ENCODE assay signal across 22 cellular contexts in the genomic region with DNA sequence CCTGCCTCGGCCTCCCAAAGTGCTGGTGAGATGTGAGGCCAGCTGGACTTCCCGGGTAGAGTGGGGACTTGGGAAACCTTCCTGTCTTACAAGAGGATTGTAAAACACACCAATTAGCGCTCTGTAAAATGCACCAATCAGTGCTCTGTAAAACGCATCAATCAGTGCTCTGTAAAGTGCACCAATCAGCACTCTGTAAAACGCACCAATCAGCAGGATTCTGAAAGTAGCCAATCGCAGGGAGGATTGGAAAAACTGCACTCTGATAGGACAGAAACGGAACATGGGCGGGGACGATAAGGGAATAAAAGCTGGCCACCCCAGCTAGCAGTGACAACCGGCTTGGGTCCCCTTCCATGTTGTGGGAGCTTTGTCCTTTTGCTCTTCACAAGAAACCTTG. TPM values are rescaled to one million over a fixed set of nuclear protein-coding genes. Genes with fewer than 3 reads are reported as not detected.
DNase-seq lines count a peak whose midpoint lies in the region; ATAC-seq, FAIRE-seq and TF ChIP-seq lines count a peak whose summit lies in the region.
"Had no signal": no experiment of that assay in that cellular context is flagged by ENCODE, and none has a peak within 500 bp of the region (broad histone marks: within the 10 kb centered on the region; RNA-seq: fewer than 3 reads in every experiment).

No MANE protein-coding gene starts in this region.

- H4K20me1 ChIP-seq in K562 (replicated peaks; ENCODE audit: control insufficient read depth, insufficient read depth, low read length), result no peaks in the 10 kb centered on the region

- H3K9me1 ChIP-seq in K562 (ENCODE audit: control insufficient read depth, insufficient read depth, low read length), result no peaks in the 10 kb centered on the region

- no peak for DNase-seq in activated T-cell treated with anti-CD3 and anti-CD28 coated beads, Interleukin-2, amount 50 U/mL, for 24 hours
- DNase-seq in activated T-cell treated with anti-CD3 and anti-CD28 coated beads, Interleukin-2, amount 50 U/mL, for 4 hours, result no peak
- no peak for DNase-seq in CD4-positive, alpha-beta memory T cell
- DNase-seq in K562 (ENCODE audit: extremely low read depth in 1 of 4, low spot score in 3 of 4) (no peak), SW 1271 (lab: John Stamatoyannopoulos, UW) (no peak), globus pallidus (ENCODE audit: low spot score) (no peak)
- no peak for DNase-seq in stimulated activated naive B cell treated with anti-CD40 and anti-IgM and Interleukin-4, amounts not matched to agents 10 μg/mL and 1 μg/mL and 100 μg/mL, for 72 hours
- DNase-seq: DMS79; Karpas-422; MV-4-11; NCI-H1105 treated with DMSO at 0.1 percent for 48 hours; NCI-H2029 treated with DMSO at 0.1 percent for 48 hours; NCI-H226; NCI-H510A treated with DMSO at 0.1 percent for 48 hours; NCI-H748 treated with DMSO at 0.1 percent for 48 hours; NK-92 treated with Interleukin-12 subunit alpha and Interleukin-12 subunit beta, amount 100 ng/mL, for 24 hours; Peyer's patch; SJCRH30 had no signal

- no peaks in the 10 kb centered on the region for H3K27me3 ChIP-seq in CD4-positive, alpha-beta memory T cell (ENCODE audit: insufficient read depth, low read length)
- peaks cover 19 to 20% of the 10 kb centered on the region in 2 experiments; a peak in 4 of 5 replicates for H3K27me3 ChIP-seq in K562 (ENCODE audit: control insufficient read depth in 2 of 2, insufficient read depth in 2 of 2, low read length in 2 of 2)
- H3K27me3 ChIP-seq: Peyer's patch, SJCRH30 had no signal

- POLR2A ChIA-PET in CD4-positive, alpha-beta memory T cell (lab: Charles Lee; ENCODE audit: partially characterized antibody), result interaction anchor here (0.6 to 14.0 kb wide), 4 partner anchors 12 to 94 kb away, joined by 4 to 280 read pairs (median 5); a partner anchor contains a TSS
- POLR2A ChIA-PET in K562 (lab: Yijun Ruan, JAX), result interaction anchor here (0.6 to 1.1 kb wide), 2 partner anchors 15 to 54 kb away, joined by 3 read pairs; a partner anchor contains a TSS

- TF ChIP-seq EP300 in K562 (IDR thresholded peaks at IDR 0.05; ENCODE audit: low read length), result no peak

- H3K9ac ChIP-seq in K562 (ENCODE audit: insufficient read depth in 1 of 2, low read depth in 2 of 2, low read length in 2 of 2), result no peak overlapping the region

- no TSS peak for BruUV-seq in K562 (replicated peaks; lab: Mats Ljungman, UMichigan)

- TF ChIP-seq RAD21 in K562 (CRISPR knock-in tag; conservative IDR thresholded peaks at IDR 0.05 in 1 of 2, IDR thresholded peaks at IDR 0.05 in 1 of 2), result no peak

- FAIRE-seq in K562 (lab: Jason Lieb, UNC), result no peak
- FAIRE-seq: A204.1 had no signal

- no peaks in the 10 kb centered on the region for H3K27me3 Mint-ChIP-seq in activated T-cell treated with anti-CD3 and anti-CD28 coated beads, Interleukin-2, amount 50 U/mL, for 24 hours
- H3K27me3 Mint-ChIP-seq in activated T-cell treated with anti-CD3 and anti-CD28 coated beads, Interleukin-2, amount 50 U/mL, for 4 hours (ENCODE audit: low read depth), result no peaks in the 10 kb centered on the region
- no peaks in the 10 kb centered on the region for H3K27me3 Mint-ChIP-seq in CD4-positive, alpha-beta memory T cell
- no peaks in the 10 kb centered on the region for H3K27me3 Mint-ChIP-seq in stimulated activated naive B cell treated with anti-CD40 and anti-IgM and Interleukin-4, amounts not matched to agents 10 μg/mL and 1 μg/mL and 100 μg/mL, for 72 hours
- H3K27me3 Mint-ChIP-seq: B cell, IgD-negative memory B cell had no signal

- TF ChIP-seq CTCF in K562 (IDR thresholded peaks at IDR 0.05 in 2 of 3, conservative IDR thresholded peaks at IDR 0.05 in 1 of 3; ENCODE audit: insufficient read depth in 2 of 3, low read depth in 1 of 3, low read length in 3 of 3), result no peak

- H3K79me2 ChIP-seq in K562 (ENCODE audit: control insufficient read depth, insufficient read depth, low read length), result no peaks in the 10 kb centered on the region

- WGBS in K562 (ENCODE audit: insufficient coverage, low coverage, missing lambda C conversion rate), result 3% methylated on average over 10 of the region's 10 CpGs

- H3K4me1 ChIP-seq in CD4-positive, alpha-beta memory T cell (ENCODE audit: insufficient read depth, low read length), result peaks cover 93% of the 10 kb centered on the region
- H3K4me1 ChIP-seq in K562 (replicated peaks in 1 of 2; ENCODE audit: control insufficient read depth in 2 of 2, insufficient read depth in 2 of 2, low read length in 2 of 2), result no peaks in the 10 kb centered on the region
- H3K4me1 ChIP-seq: SJCRH30 had no signal

- H3K36me3 ChIP-seq in CD4-positive, alpha-beta memory T cell (ENCODE audit: insufficient read depth, low read length), result peaks cover 23% of the 10 kb centered on the region
- no peaks in the 10 kb centered on the region for H3K36me3 ChIP-seq in K562 (ENCODE audit: control insufficient read depth, insufficient read depth, low read length)
- H3K36me3 ChIP-seq: SJCRH30 had no signal

- CTCF ChIA-PET in CD4-positive, alpha-beta memory T cell (lab: Charles Lee; ENCODE audit: partially characterized antibody), result interaction anchor here (0.9 to 4.9 kb wide), 3 partner anchors 18 to 29 kb away, joined by 3 to 36 read pairs (median 3); a partner anchor contains a TSS
- CTCF ChIA-PET in K562 (lab: Yijun Ruan, JAX; ENCODE audit: low intra/inter-chr PET ratio), result no interaction called here

- no peak overlapping the region for H3K4me3 Mint-ChIP-seq in activated T-cell treated with anti-CD3 and anti-CD28 coated beads, Interleukin-2, amount 50 U/mL, for 24 hours
- no peak overlapping the region for H3K4me3 Mint-ChIP-seq in activated T-cell treated with anti-CD3 and anti-CD28 coated beads, Interleukin-2, amount 50 U/mL, for 4 hours
- H3K4me3 Mint-ChIP-seq in CD4-positive, alpha-beta memory T cell, result no peak overlapping the region
- peak overlapping the region in 1 of 2 donors; percentile 35 for H3K4me3 Mint-ChIP-seq in stimulated activated naive B cell treated with anti-CD40 and anti-IgM and Interleukin-4, amounts not matched to agents 10 μg/mL and 1 μg/mL and 100 μg/mL, for 72 hours
- H3K4me3 Mint-ChIP-seq: B cell, CD14-positive monocyte, IgD-negative memory B cell had no signal

- peak overlapping the region; percentile 91 for H3K27ac Mint-ChIP-seq in activated T-cell treated with anti-CD3 and anti-CD28 coated beads, Interleukin-2, amount 50 U/mL, for 24 hours
- H3K27ac Mint-ChIP-seq in CD4-positive, alpha-beta memory T cell, result peak overlapping the region in 4 of 7 donors; percentile 6 to 75 (median 54)
- peak overlapping the region; percentile 75 for H3K27ac Mint-ChIP-seq in stimulated activated naive B cell treated with anti-CD40 and anti-IgM and Interleukin-4, amounts not matched to agents 10 μg/mL and 1 μg/mL and 100 μg/mL, for 72 hours
- H3K27ac Mint-ChIP-seq: B cell, IgD-negative memory B cell had no signal

- no peak for TF ChIP-seq POLR2A in K562 (conservative IDR thresholded peaks at IDR 0.05)

- H2AFZ ChIP-seq in K562 (ENCODE audit: low read depth, low read length), result no peak overlapping the region

- H3K9me3 Mint-ChIP-seq in activated T-cell treated with anti-CD3 and anti-CD28 coated beads, Interleukin-2, amount 50 U/mL, for 24 hours, result no peaks in the 10 kb centered on the region
- H3K9me3 Mint-ChIP-seq in activated T-cell treated with anti-CD3 and anti-CD28 coated beads, Interleukin-2, amount 50 U/mL, for 4 hours, result no peaks in the 10 kb centered on the region
- peaks cover 0 to 4% (median 0%) of the 10 kb centered on the region in 8 donors for H3K9me3 Mint-ChIP-seq in CD4-positive, alpha-beta memory T cell
- peaks cover 0 to 4% of the 10 kb centered on the region in 2 donors for H3K9me3 Mint-ChIP-seq in stimulated activated naive B cell treated with anti-CD40 and anti-IgM and Interleukin-4, amounts not matched to agents 10 μg/mL and 1 μg/mL and 100 μg/mL, for 72 hours

- in situ Hi-C loops in K562 (cut with MboI), result no loop called here

- ATAC-seq in activated T-cell treated with anti-CD3 and anti-CD28 coated beads, Interleukin-2, amount 50 U/mL, for 4 hours, result no peak
- ATAC-seq in K562, result peak; percentile 44; the same call in 2 of the 3 replicates
- ATAC-seq in stimulated activated naive B cell treated with anti-CD40 and anti-IgM and Interleukin-4, amounts not matched to agents 10 μg/mL and 1 μg/mL and 100 μg/mL, for 72 hours (replicated peaks), result no peak

- intact Hi-C loops in CD4-positive, alpha-beta memory T cell (cut with micrococcal nuclease), result no loop called here
- intact Hi-C loops in K562 (cut with micrococcal nuclease), result no loop called here

- H3K4me1 Mint-ChIP-seq in activated T-cell treated with anti-CD3 and anti-CD28 coated beads, Interleukin-2, amount 50 U/mL, for 24 hours (ENCODE audit: low read depth), result peaks cover 78% of the 10 kb centered on the region
- H3K4me1 Mint-ChIP-seq in activated T-cell treated with anti-CD3 and anti-CD28 coated beads, Interleukin-2, amount 50 U/mL, for 4 hours (ENCODE audit: low read depth), result peaks cover 81% of the 10 kb centered on the region
- peaks cover 62 to 94% (median 76%) of the 10 kb centered on the region in 4 donors for H3K4me1 Mint-ChIP-seq in CD4-positive, alpha-beta memory T cell
- H3K4me1 Mint-ChIP-seq in stimulated activated naive B cell treated with anti-CD40 and anti-IgM and Interleukin-4, amounts not matched to agents 10 μg/mL and 1 μg/mL and 100 μg/mL, for 72 hours, result peaks cover 36 to 83% of the 10 kb centered on the region in 2 donors

- no peaks in the 10 kb centered on the region for H3K9me3 ChIP-seq in CD4-positive, alpha-beta memory T cell (ENCODE audit: control insufficient read depth in 1 of 2, low read length in 2 of 2)
- no peaks in the 10 kb centered on the region for H3K9me3 ChIP-seq in K562 (replicated peaks; ENCODE audit: control insufficient read depth, insufficient read depth, low read depth, low read length)
- H3K9me3 ChIP-seq: Peyer's patch, SJCRH30 had no signal

- no peak overlapping the region for H3K4me2 ChIP-seq in K562 (ENCODE audit: insufficient read depth, low read length)

- H3K27ac ChIP-seq in CD4-positive, alpha-beta memory T cell (ENCODE audit: low read depth, low read length), result no peak overlapping the region
- no peak overlapping the region for H3K27ac ChIP-seq in K562 (ENCODE audit: extremely low read depth, low read depth, low read length)
- H3K27ac ChIP-seq: Peyer's patch, SJCRH30 had no signal

- no peak overlapping the region for H3K4me3 ChIP-seq in CD4-positive, alpha-beta memory T cell (ENCODE audit: low read length in 2 of 2)
- no peak overlapping the region for H3K4me3 ChIP-seq in K562
- H3K4me3 ChIP-seq: Peyer's patch, SJCRH30 had no signal

- peaks cover 78% of the 10 kb centered on the region for H3K36me3 Mint-ChIP-seq in activated T-cell treated with anti-CD3 and anti-CD28 coated beads, Interleukin-2, amount 50 U/mL, for 24 hours (ENCODE audit: low read depth)
- H3K36me3 Mint-ChIP-seq in activated T-cell treated with anti-CD3 and anti-CD28 coated beads, Interleukin-2, amount 50 U/mL, for 4 hours (ENCODE audit: insufficient read depth), result peaks cover 26% of the 10 kb centered on the region
- H3K36me3 Mint-ChIP-seq in CD4-positive, alpha-beta memory T cell, result peaks cover 48 to 67% of the 10 kb centered on the region in 2 donors
- peaks cover 47 to 54% of the 10 kb centered on the region in 2 donors for H3K36me3 Mint-ChIP-seq in stimulated activated naive B cell treated with anti-CD40 and anti-IgM and Interleukin-4, amounts not matched to agents 10 μg/mL and 1 μg/mL and 100 μg/mL, for 72 hours

RNA-seq across cellular contexts. Expression of a gene that starts 19.0 kb away (rescaled TPM):
- total RNA-seq in activated T-cell treated with anti-CD3 and anti-CD28 coated beads, Interleukin-2, amount 50 U/mL, for 4 hours, result 10 to 100 TPM; 16.0 to 29.3 (median 16.8) TPM
- total RNA-seq in CD4-positive, alpha-beta memory T cell, result 10 to 100 TPM; 38.2 to 40.3 TPM
- polyA plus RNA-seq in CD4-positive, alpha-beta memory T cell, result 10 to 100 TPM; 62.8 to 82.7 TPM
- total RNA-seq in K562 (2011; cell fraction: chromatin; rRNA removed; ENCODE audit: low replicate concordance), result 0.25 TPM in 1 of 2 replicates, not detected in the other
- 0.17 TPM in 1 of 2 replicates, not detected in the other for total RNA-seq in K562 (2011; cell fraction: nucleolus; rRNA removed)
- total RNA-seq in K562 (2011; cell fraction: nucleoplasm; rRNA removed), result 0.07 TPM in 1 of 2 replicates, not detected in the other
- total RNA-seq in K562 (2014; rRNA removed) (under 0.01 and 0.05 TPM in 2 replicates), K562 (2014; rRNA removed; fragmentation: Illumina TruSeq; extraction: Trizol) (0.04 and 0.13 TPM in 2 replicates), K562 (2015; rRNA removed; fragmentation: Illumina TruSeq; extraction: Trizol) (0.11 TPM in 1 of 2 replicates, not detected in the other), K562 (2021) (0.09 and 0.13 TPM in 2 replicates)
- polyA plus RNA-seq in K562 (2011; rRNA removed) (0.12 and 0.29 TPM in 2 replicates), K562 (2014; fragmentation: Illumina TruSeq; extraction: Trizol) (0.03 and 0.10 TPM in 2 replicates), K562 (2014; fragmentation: Nextera tagmentation; extraction: Ambion mirVana) (under 1 TPM in 1 of 2 experiments, not detected in 1; 0.01 TPM), K562 (2014; rRNA removed) (0.01 and 0.04 TPM in 2 replicates)
- 0.06 and 0.22 TPM in 2 replicates for polyA plus RNA-seq in K562 (2011; cell fraction: cytosol; rRNA removed)
- 0.03 and 0.11 TPM in 2 replicates for polyA plus RNA-seq in K562 (2011; cell fraction: nucleus; rRNA removed)
- polyA plus RNA-seq in K562 (2012), result 0.10 and 0.21 TPM in 2 replicates
- polyA minus RNA-seq in K562 (2011; rRNA and poly(A)+ RNA removed), result 0.06 and 0.11 TPM in 2 replicates
- polyA minus RNA-seq in K562 (2011; cell fraction: cytosol; rRNA and poly(A)+ RNA removed), result not detected in 2 replicates
- polyA minus RNA-seq in K562 (2011; cell fraction: nucleus; rRNA and poly(A)+ RNA removed), result 0.13 TPM in 1 of 2 replicates, not detected in the other

RNA-seq across cellular contexts. Expression of a gene that starts 54.1 kb away (rescaled TPM):
- 100 to 1,000 TPM in 2 of 3 donors, 10 to 100 TPM in 1; 96.0 to 120 (median 104) TPM for total RNA-seq in activated T-cell treated with anti-CD3 and anti-CD28 coated beads, Interleukin-2, amount 50 U/mL, for 4 hours
- total RNA-seq in CD4-positive, alpha-beta memory T cell, result 10 to 100 TPM; 58.1 to 61.8 TPM
- 10 to 100 TPM; 74.6 to 83.2 TPM for polyA plus RNA-seq in CD4-positive, alpha-beta memory T cell
- 22.1 and 26.9 TPM in 2 replicates for total RNA-seq in K562 (2011; cell fraction: chromatin; rRNA removed; ENCODE audit: low replicate concordance)
- total RNA-seq in K562 (2011; cell fraction: nucleolus; rRNA removed), result 29.9 and 33.3 TPM in 2 replicates
- 30.0 and 31.4 TPM in 2 replicates for total RNA-seq in K562 (2011; cell fraction: nucleoplasm; rRNA removed)
- 52.0 and 57.1 TPM in 2 replicates for total RNA-seq in K562 (2014; rRNA removed)
- total RNA-seq in K562 (2014; rRNA removed; fragmentation: Illumina TruSeq; extraction: Trizol), result 80.6 and 89.3 TPM in 2 replicates
- 80.2 and 83.0 TPM in 2 replicates for total RNA-seq in K562 (2015; rRNA removed; fragmentation: Illumina TruSeq; extraction: Trizol)
- total RNA-seq in K562 (2021), result 100 and 105 TPM in 2 replicates
- polyA plus RNA-seq in K562 (2011; rRNA removed), result 41.6 and 47.6 TPM in 2 replicates
- polyA plus RNA-seq in K562 (2011; cell fraction: cytosol; rRNA removed), result 40.6 and 48.8 TPM in 2 replicates
- polyA plus RNA-seq in K562 (2011; cell fraction: nucleus; rRNA removed), result 27.2 and 40.2 TPM in 2 replicates
- 46.0 and 49.9 TPM in 2 replicates for polyA plus RNA-seq in K562 (2012)
- 64.2 and 65.8 TPM in 2 replicates for polyA plus RNA-seq in K562 (2014; fragmentation: Illumina TruSeq; extraction: Trizol)
- 10 to 100 TPM; 51.1 to 55.9 TPM for polyA plus RNA-seq in K562 (2014; fragmentation: Nextera tagmentation; extraction: Ambion mirVana)
- 58.2 and 62.5 TPM in 2 replicates for polyA plus RNA-seq in K562 (2014; rRNA removed)
- 88.5 and 97.6 TPM in 2 replicates for polyA minus RNA-seq in K562 (2011; rRNA and poly(A)+ RNA removed)
- polyA minus RNA-seq in K562 (2011; cell fraction: cytosol; rRNA and poly(A)+ RNA removed), result 128 and 137 TPM in 2 replicates
- polyA minus RNA-seq in K562 (2011; cell fraction: nucleus; rRNA and poly(A)+ RNA removed), result 30.6 and 35.9 TPM in 2 replicates

Comparison
In these comparisons a context has a peak if more than half of its experiments do, and no peak if none do; other contexts are left out.
1. RNA of a gene that starts 19.0 kb away (total RNA-seq): 38.2 to 40.3 TPM in CD4-positive, alpha-beta memory T cell and 16.0 to 29.3 TPM in activated T-cell treated with anti-CD3 and anti-CD28 coated beads, Interleukin-2, amount 50 U/mL, for 4 hours; under 0.01 to 0.25 TPM in K562; every median in the first group is over 10 times any median in the second.
2. Peak in every context shown above with its lines, with median percentiles within 50 percentile points of each other: H3K27ac Mint-ChIP-seq.